In the genomic region with DNA sequence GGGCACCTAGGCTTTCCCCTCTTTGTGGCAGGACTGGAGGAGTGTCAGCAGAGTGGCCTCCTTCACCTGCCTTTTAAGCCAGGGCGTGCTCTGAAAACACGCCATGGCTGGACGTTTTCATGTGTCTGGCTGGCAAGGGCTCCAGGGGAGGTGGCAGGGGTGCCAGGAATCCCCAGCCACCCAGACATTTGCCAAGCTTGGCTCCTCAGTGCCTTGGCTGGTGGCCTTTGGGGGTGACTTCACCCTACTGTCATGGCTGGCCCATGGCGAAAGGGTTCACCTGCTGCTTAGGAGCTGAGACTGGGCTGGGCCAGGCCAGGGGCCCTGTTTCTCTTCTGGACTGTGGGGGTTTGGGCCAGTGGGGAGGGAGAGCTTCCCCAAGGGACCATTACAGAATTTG, we compare ENCODE assay signal across 10 cellular contexts. TPM values are rescaled to one million over a fixed set of nuclear protein-coding genes. Genes with fewer than 3 reads are reported as not detected.
DNase-seq lines count a peak whose midpoint lies in the region; ATAC-seq and TF ChIP-seq lines count a peak whose summit lies in the region.
"Had no signal": no experiment of that assay in that cellular context is flagged by ENCODE, and none has a peak within 500 bp of the region (broad histone marks: within the 10 kb centered on the region; RNA-seq: fewer than 3 reads in every experiment).

No MANE protein-coding gene starts in this region.

- H3K36me3 ChIP-seq in CD4-positive, CD25-positive, alpha-beta regulatory T cell (ENCODE audit: control insufficient read depth, insufficient read depth, low read length): peaks cover 19% of the 10 kb centered on the region
- no peaks in the 10 kb centered on the region for H3K36me3 ChIP-seq in psoas muscle (ENCODE audit: insufficient read depth in 1 of 2, low read depth in 1 of 2)

- H3K27ac ChIP-seq in CD4-positive, CD25-positive, alpha-beta regulatory T cell (ENCODE audit: insufficient read depth, low read length, poor library complexity, severe bottlenecking): peak overlapping the region; percentile 98
- H3K27ac ChIP-seq in RWPE1 (peak overlapping the region; percentile 95), psoas muscle (peak overlapping the region; percentile 78)
- H3K27ac ChIP-seq: hepatocyte had no signal

- 14 to 30% (median 23%) methylated on average over 4 of the region's 4 CpGs for WGBS in psoas muscle, 3 donors

- intact Hi-C loops in psoas muscle (cut with DNase I): loop anchor here in 1 of 2 donors (10.0 kb wide), 1 partner anchor 379 kb away; no protein-coding TSS in a partner anchor

- CTCF ChIA-PET in RWPE1 (lab: Yijun Ruan, JAX): interaction anchor here (0.6 to 1.0 kb wide), 4 partner anchors 21 to 450 kb away, joined by 3 to 4 read pairs (median 3); no protein-coding TSS in a partner anchor

- peaks cover 18 to 100% (median 67%) of the 10 kb centered on the region in 4 donors for H3K4me1 Mint-ChIP-seq in CD4-positive, CD25-positive, alpha-beta regulatory T cell
- peaks cover 47% of the 10 kb centered on the region for H3K4me1 Mint-ChIP-seq in glutamatergic neuron (ENCODE audit: low read depth, unreplicated experiment)

- no peak for ATAC-seq in CD4-positive, CD25-positive, alpha-beta regulatory T cell (ENCODE audit: low read depth in 2 of 2)
- ATAC-seq in psoas muscle: peak in 3 of 4 donors; percentile 51 to 61 (median 57)

- TF ChIP-seq CTCF in RWPE1 (conservative IDR thresholded peaks at IDR 0.05; ENCODE audit: low read depth) (no peak), glutamatergic neuron (IDR thresholded peaks at IDR 0.05; ENCODE audit: partially characterized antibody, unreplicated experiment) (no peak), psoas muscle (IDR thresholded peaks at IDR 0.05) (no peak)

- DNase-seq in CD4-positive, CD25-positive, alpha-beta regulatory T cell: no peak
- DNase-seq in RWPE1 (ENCODE audit: low spot score) (no peak), glutamatergic neuron (no peak), psoas muscle (no peak), NCI-H146 (lab: John Stamatoyannopoulos, UW) (no peak), superior temporal gyrus (ENCODE audit: extremely low spot score) (no peak)
- DNase-seq in central memory CD4-positive, alpha-beta T cell: no peak
- DNase-seq in effector CD4-positive, alpha-beta T cell: no peak
- DNase-seq: occipital lobe had no signal

- peaks cover 100% of the 10 kb centered on the region for H3K4me1 ChIP-seq in CD4-positive, CD25-positive, alpha-beta regulatory T cell (ENCODE audit: control insufficient read depth, insufficient read depth, low read length, poor library complexity, severe bottlenecking)
- peaks cover 85% of the 10 kb centered on the region for H3K4me1 ChIP-seq in psoas muscle

- H3K9me3 Mint-ChIP-seq in CD4-positive, CD25-positive, alpha-beta regulatory T cell: no peaks in the 10 kb centered on the region
- H3K9me3 Mint-ChIP-seq in glutamatergic neuron (ENCODE audit: unreplicated experiment): peaks cover 14% of the 10 kb centered on the region

- H3K27ac Mint-ChIP-seq in CD4-positive, CD25-positive, alpha-beta regulatory T cell: peak overlapping the region; percentile 98 to 99 (median 98)
- no peak overlapping the region for H3K27ac Mint-ChIP-seq in glutamatergic neuron (ENCODE audit: unreplicated experiment)

- H3K36me3 Mint-ChIP-seq in CD4-positive, CD25-positive, alpha-beta regulatory T cell: peaks cover 10% of the 10 kb centered on the region
- no peaks in the 10 kb centered on the region for H3K36me3 Mint-ChIP-seq in glutamatergic neuron (ENCODE audit: unreplicated experiment)

- peak overlapping the region; percentile 89 to 97 (median 95) for H3K4me3 Mint-ChIP-seq in CD4-positive, CD25-positive, alpha-beta regulatory T cell
- H3K4me3 Mint-ChIP-seq in glutamatergic neuron (ENCODE audit: unreplicated experiment): peak overlapping the region; percentile 44

- POLR2A ChIA-PET in RWPE1 (lab: Yijun Ruan, JAX; ENCODE audit: low non-redundant PET): no interaction called here

- peak overlapping the region; percentile 13 for H3K4me3 ChIP-seq in CD4-positive, CD25-positive, alpha-beta regulatory T cell (ENCODE audit: low read depth, low read length)
- peak overlapping the region; percentile 44 for H3K4me3 ChIP-seq in psoas muscle
- H3K4me3 ChIP-seq: hepatocyte had no signal

- H3K9me3 ChIP-seq in CD4-positive, CD25-positive, alpha-beta regulatory T cell (ENCODE audit: control insufficient read depth in 2 of 2, low read length in 2 of 2): no peaks in the 10 kb centered on the region
- no peaks in the 10 kb centered on the region for H3K9me3 ChIP-seq in psoas muscle

- H3K27me3 ChIP-seq in CD4-positive, CD25-positive, alpha-beta regulatory T cell (ENCODE audit: control insufficient read depth, insufficient read depth, low read length): no peaks in the 10 kb centered on the region
- H3K27me3 ChIP-seq in psoas muscle (ENCODE audit: insufficient read depth in 3 of 3, low read length in 2 of 3): no peaks in the 10 kb centered on the region
- H3K27me3 ChIP-seq: hepatocyte had no signal

- H3K27me3 Mint-ChIP-seq in CD4-positive, CD25-positive, alpha-beta regulatory T cell: no peaks in the 10 kb centered on the region
- peaks cover 9% of the 10 kb centered on the region for H3K27me3 Mint-ChIP-seq in glutamatergic neuron (ENCODE audit: unreplicated experiment)

RNA-seq across cellular contexts. Expression of a gene that starts 17.6 kb away (rescaled TPM):
- total RNA-seq in CD4-positive, CD25-positive, alpha-beta regulatory T cell: 227 TPM
- polyA plus RNA-seq in CD4-positive, CD25-positive, alpha-beta regulatory T cell: 10 to 100 TPM; 36.3 to 52.1 (median 47.7) TPM
- total RNA-seq in glutamatergic neuron (ENCODE audit: unreplicated experiment): 141 TPM
- total RNA-seq in psoas muscle: 10 to 100 TPM; 11.9 to 45.6 (median 25.2) TPM
- polyA plus RNA-seq in psoas muscle: 10 to 100 TPM; 14.5 to 29.0 (median 20.4) TPM

Comparison
In these comparisons a context has a peak if more than half of its experiments do, and no peak if none do; other contexts are left out.
1. ATAC-seq: peak in psoas muscle (3 of 4); none in CD4-positive, CD25-positive, alpha-beta regulatory T cell (0 of 2).
2. Peak in every context shown above with its lines, with median percentiles within 50 percentile points of each other: H3K27ac ChIP-seq.